23 cellular contexts compared by ENCODE assay signal in the genomic region with DNA sequence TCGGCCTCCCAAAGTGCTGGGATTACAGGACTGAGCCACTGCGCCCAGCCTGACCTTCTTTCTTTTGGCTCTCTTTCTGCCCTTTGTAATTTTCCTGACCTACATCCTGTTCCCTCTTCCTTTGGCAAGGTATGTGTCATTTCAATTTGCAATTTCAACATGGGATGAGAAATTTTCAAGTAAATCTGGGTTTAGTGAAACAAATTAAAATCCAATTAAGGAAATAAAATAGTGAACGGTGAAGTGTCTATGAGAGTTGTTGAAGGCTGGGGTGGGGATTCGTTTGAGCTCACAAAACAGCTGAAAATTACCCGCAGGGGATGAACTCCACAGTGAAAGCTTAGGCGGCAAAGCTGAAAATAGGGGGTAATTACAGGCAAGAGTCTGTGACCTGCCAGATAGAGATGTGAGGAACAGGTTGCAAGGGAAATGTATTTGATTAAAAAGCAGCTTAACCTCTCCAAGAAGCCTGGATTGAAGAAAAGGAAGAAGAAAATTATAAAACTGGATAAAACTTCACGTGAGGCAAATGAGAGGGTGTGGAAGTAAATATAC.
"Had no signal": no experiment of that assay in that cellular context is flagged by ENCODE, and none has a peak within 500 bp of the region (broad histone marks: within the 10 kb centered on the region; RNA-seq: fewer than 3 reads in every experiment).

No MANE protein-coding gene starts in this region.

- H3K4me1 ChIP-seq: colonic mucosa had no signal

- H3K27ac ChIP-seq: brain microvascular endothelial cell, cardiac muscle cell, colonic mucosa had no signal

- H3K9me3 Mint-ChIP-seq: activated B cell treated with CpG ODN at 0.5 μM for 24 hours; activated CD4-positive, alpha-beta T cell treated with anti-CD3 and anti-CD28 coated beads, Interleukin-2, amount 10 ng/mL, durations not matched to agents 24 days and 14 days; activated naive CD4-positive, alpha-beta T cell treated with anti-CD3 and anti-CD28 coated beads for 36 hours; activated naive CD8-positive, alpha-beta T cell treated with anti-CD3 and anti-CD28 coated beads for 36 hours; activated T-cell treated with anti-CD3 and anti-CD28 coated beads, Interleukin-2, amount 50 U/mL, for 4 hours had no signal

- H3K27ac Mint-ChIP-seq: activated B cell treated with CpG ODN at 0.5 μM for 24 hours; activated CD4-positive, alpha-beta T cell treated with anti-CD3 and anti-CD28 coated beads, Interleukin-2, amount 10 ng/mL, durations not matched to agents 24 days and 14 days; activated naive CD4-positive, alpha-beta T cell treated with anti-CD3 and anti-CD28 coated beads for 36 hours; activated naive CD8-positive, alpha-beta T cell treated with anti-CD3 and anti-CD28 coated beads for 36 hours; T-helper 17 cell had no signal

- H3K4me3 ChIP-seq: cardiac muscle cell, colonic mucosa, MG63 had no signal

- H3K4me1 Mint-ChIP-seq: activated B cell treated with CpG ODN at 0.5 μM for 24 hours had no signal

- H3K27me3 ChIP-seq: brain microvascular endothelial cell, cardiac muscle cell, colonic mucosa, MG63 had no signal

- H3K4me3 Mint-ChIP-seq: activated B cell treated with CpG ODN at 0.5 μM for 24 hours; activated CD4-positive, alpha-beta T cell treated with anti-CD3 and anti-CD28 coated beads, Interleukin-2, amount 10 ng/mL, durations not matched to agents 24 days and 14 days; activated naive CD4-positive, alpha-beta T cell treated with anti-CD3 and anti-CD28 coated beads for 36 hours; activated naive CD8-positive, alpha-beta T cell treated with anti-CD3 and anti-CD28 coated beads for 36 hours; activated T-cell treated with anti-CD3 and anti-CD28 coated beads, Interleukin-2, amount 50 U/mL, for 4 hours; T-helper 17 cell had no signal

- ATAC-seq: activated T-cell treated with anti-CD3 and anti-CD28 coated beads, Interleukin-2, amount 50 U/mL, for 4 hours; PC-3; T-helper 17 cell had no signal

- H3K36me3 Mint-ChIP-seq: activated naive CD8-positive, alpha-beta T cell treated with anti-CD3 and anti-CD28 coated beads for 36 hours had no signal

- H3K27me3 Mint-ChIP-seq: activated CD4-positive, alpha-beta T cell treated with anti-CD3 and anti-CD28 coated beads, Interleukin-2, amount 10 ng/mL, durations not matched to agents 24 days and 14 days; activated naive CD8-positive, alpha-beta T cell treated with anti-CD3 and anti-CD28 coated beads for 36 hours had no signal

- H3K36me3 ChIP-seq: brain microvascular endothelial cell, cardiac muscle cell, colonic mucosa, MG63 had no signal

- DNase-seq: activated B cell treated with CpG ODN at 0.5 μM for 24 hours; activated CD4-positive, alpha-beta T cell treated with anti-CD3 and anti-CD28 coated beads for 1 hour; activated CD4-positive, alpha-beta T cell treated with anti-CD3 and anti-CD28 coated beads, Interleukin-2, amount 10 ng/mL, durations not matched to agents 24 days and 14 days; activated CD4-positive, alpha-beta T cell treated with anti-CD3 and anti-CD28 coated beads, Interleukin-2, amount 50 U/mL, for 48 hours; activated CD8-positive, alpha-beta memory T cell treated with anti-CD3 and anti-CD28 coated beads for 24 hours; activated gamma-delta T cell; activated naive CD4-positive, alpha-beta T cell treated with anti-CD3 and anti-CD28 coated beads for 36 hours; activated naive CD8-positive, alpha-beta T cell treated with anti-CD3 and anti-CD28 coated beads for 36 hours; activated T-cell treated with anti-CD3 and anti-CD28 coated beads, Interleukin-2, amount 50 U/mL, for 4 hours; brain microvascular endothelial cell; colonic mucosa; MG63; MV-4-11; NCI-H1092 treated with DMSO at 0.1 percent for 48 hours; NCI-H1930; NCI-H446 treated with DMSO at 0.1 percent for 48 hours; NCI-H524 treated with DMSO at 0.1 percent for 48 hours; NCI-H774; PC-3; SHP77 treated with DMSO at 0.1 percent for 48 hours; T-helper 17 cell; T-helper 9 cell had no signal
